37 cellular contexts compared by ENCODE assay signal in the genomic region with DNA sequence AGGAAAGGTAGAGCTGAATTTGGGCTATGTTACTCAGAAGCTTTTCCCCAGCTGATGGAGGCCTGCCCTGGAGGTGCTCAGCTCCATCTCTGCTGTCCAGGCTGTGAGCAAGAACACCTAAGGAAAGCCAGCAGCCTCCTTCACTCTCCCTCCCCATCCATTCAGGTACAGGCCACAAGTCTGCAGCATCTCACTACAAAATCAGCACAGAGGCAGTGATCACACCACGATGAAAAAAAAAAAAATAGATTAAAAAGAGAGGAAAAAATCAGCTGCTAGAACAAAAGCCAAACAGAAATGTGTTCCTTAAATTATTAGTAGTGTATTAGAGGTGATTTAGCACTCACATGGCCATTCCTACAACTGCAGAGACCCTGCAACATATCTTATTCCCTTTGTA.
"Had no signal": no experiment of that assay in that cellular context is flagged by ENCODE, and none has a peak within 500 bp of the region (broad histone marks: within the 10 kb centered on the region; RNA-seq: fewer than 3 reads in every experiment).

No MANE protein-coding gene starts in this region.

- DNase-seq: activated B cell treated with CpG ODN at 0.5 μM for 24 hours; activated CD4-positive, alpha-beta memory T cell treated with anti-CD3 and anti-CD28 coated beads for 36 hours; activated CD4-positive, alpha-beta T cell treated with anti-CD3 and anti-CD28 coated beads for 4 hours; activated CD4-positive, alpha-beta T cell treated with anti-CD3 and anti-CD28 coated beads, Interleukin-2, amount 50 U/mL, for 1 hour; activated CD4-positive, CD25-positive, alpha-beta regulatory T cell treated with anti-CD3 and anti-CD28 coated beads, Interleukin-2, amount 50 U/mL, for 72 hours; activated CD8-positive, alpha-beta memory T cell treated with anti-CD3 and anti-CD28 coated beads, Interleukin-2, amount 50 U/mL, for 4 hours; activated gamma-delta T cell treated with Interleukin-2 at 50 U/mL for 16 hours; activated naive CD4-positive, alpha-beta T cell treated with anti-CD3 and anti-CD28 coated beads for 36 hours; activated T-cell treated with anti-CD3 and anti-CD28 coated beads for 4 hours; activated T-cell treated with anti-CD3 and anti-CD28 coated beads, Interleukin-2, amount 50 U/mL, for 4 hours; adrenal gland; body of pancreas; Kasumi-1; KG1; MG63; NCI-H1048; NCI-H146; NCI-H187; NCI-H2081; NCI-H2171 treated with DMSO at 0.1 percent for 48 hours; NCI-H2227 treated with DMSO at 0.1 percent for 48 hours; NCI-H446; NCI-H510A treated with DMSO at 0.1 percent for 48 hours; NCI-H526 treated with DMSO at 0.1 percent for 48 hours; NCI-H774; RPMI8226; SHP77 treated with DMSO at 0.1 percent for 48 hours; SK-N-SH had no signal

- H3K27me3 ChIP-seq: adrenal gland, body of pancreas had no signal

- H3K27ac ChIP-seq: adrenal gland, body of pancreas, breast epithelium, SJSA1 had no signal

- H3K4me3 Mint-ChIP-seq: activated B cell treated with CpG ODN at 0.5 μM for 24 hours; activated CD4-positive, alpha-beta memory T cell treated with anti-CD3 and anti-CD28 coated beads for 36 hours; activated naive CD4-positive, alpha-beta T cell treated with anti-CD3 and anti-CD28 coated beads for 36 hours; activated T-cell treated with anti-CD3 and anti-CD28 coated beads, Interleukin-2, amount 50 U/mL, for 4 hours; activated T-helper 1 cell treated with anti-CD3 and anti-CD28 coated beads, Interleukin-12 subunit alpha, Interleukin-12 subunit beta, Interleukin-2, Interleukin-4 antibody, amounts not matched to agents 30 ng/mL and 10 ng/mL and 1 ng/mL, durations not matched to agents 14 hours and 24 hours and 36 hours; T-helper 1 cell treated with Interleukin-12 subunit alpha and Interleukin-12 subunit beta and Interleukin-4 antibody, amounts not matched to agents 30 μg/mL and 1 μg/mL, for 36 hours; T-helper 2 cell treated with Interferon-gamma antibody and Interleukin-4, amounts not matched to agents 5 μg/mL and 100 μg/mL, for 36 hours had no signal

- H3K9me3 ChIP-seq: adrenal gland, body of pancreas, breast epithelium, MG63, SK-N-SH had no signal

- H3K9me2 ChIP-seq: SK-N-SH had no signal

- H3K9ac ChIP-seq: SK-N-SH had no signal

- H3K36me3 Mint-ChIP-seq: activated CD4-positive, alpha-beta memory T cell treated with anti-CD3 and anti-CD28 coated beads for 36 hours; activated naive CD4-positive, alpha-beta T cell treated with anti-CD3 and anti-CD28 coated beads, Interleukin-2, amount 50 U/mL, for 72 hours had no signal

- H3K27me3 Mint-ChIP-seq: activated B cell treated with CpG ODN at 0.5 μM for 24 hours had no signal

- H3K4me3 ChIP-seq: adrenal gland, body of pancreas, breast epithelium, MG63, SJSA1 had no signal

- H3K4me1 Mint-ChIP-seq: activated B cell treated with CpG ODN at 0.5 μM for 24 hours had no signal

- H3K4me2 ChIP-seq: SK-N-SH had no signal

- FAIRE-seq: astrocyte, TTC549 had no signal

- H3K27ac Mint-ChIP-seq: activated B cell treated with CpG ODN at 0.5 μM for 24 hours; activated CD4-positive, alpha-beta memory T cell treated with anti-CD3 and anti-CD28 coated beads for 36 hours; activated naive CD4-positive, alpha-beta T cell treated with anti-CD3 and anti-CD28 coated beads for 36 hours; activated naive CD4-positive, alpha-beta T cell treated with anti-CD3 and anti-CD28 coated beads, Interleukin-2, amount 50 U/mL, for 72 hours; activated T-helper 1 cell treated with anti-CD3 and anti-CD28 coated beads, Interleukin-12 subunit alpha, Interleukin-12 subunit beta, Interleukin-2, Interleukin-4 antibody, amounts not matched to agents 30 ng/mL and 10 ng/mL and 1 ng/mL, durations not matched to agents 14 hours and 24 hours and 36 hours; T-helper 1 cell treated with Interleukin-12 subunit alpha and Interleukin-12 subunit beta and Interleukin-4 antibody, amounts not matched to agents 30 μg/mL and 1 μg/mL, for 36 hours; T-helper 2 cell treated with Interferon-gamma antibody and Interleukin-4, amounts not matched to agents 5 μg/mL and 100 μg/mL, for 36 hours had no signal

- H3K9me3 Mint-ChIP-seq: activated B cell treated with CpG ODN at 0.5 μM for 24 hours; activated CD4-positive, alpha-beta memory T cell treated with anti-CD3 and anti-CD28 coated beads for 36 hours; activated naive CD4-positive, alpha-beta T cell treated with anti-CD3 and anti-CD28 coated beads for 36 hours; activated T-cell treated with anti-CD3 and anti-CD28 coated beads, Interleukin-2, amount 50 U/mL, for 4 hours; activated T-helper 1 cell treated with anti-CD3 and anti-CD28 coated beads, Interleukin-12 subunit alpha, Interleukin-12 subunit beta, Interleukin-2, Interleukin-4 antibody, amounts not matched to agents 30 ng/mL and 10 ng/mL and 1 ng/mL, durations not matched to agents 14 hours and 24 hours and 36 hours; T-helper 1 cell treated with Interleukin-12 subunit alpha and Interleukin-12 subunit beta and Interleukin-4 antibody, amounts not matched to agents 30 μg/mL and 1 μg/mL, for 36 hours; T-helper 2 cell treated with Interferon-gamma antibody and Interleukin-4, amounts not matched to agents 5 μg/mL and 100 μg/mL, for 36 hours had no signal

- H3K4me1 ChIP-seq: adrenal gland, body of pancreas, breast epithelium, SJSA1 had no signal

- ATAC-seq: activated naive CD4-positive, alpha-beta T cell treated with anti-CD3 and anti-CD28 coated beads, Interleukin-2, amount 50 U/mL, for 72 hours; activated T-cell treated with anti-CD3 and anti-CD28 coated beads, Interleukin-2, amount 50 U/mL, for 4 hours; body of pancreas; Panc1 had no signal

- H3K36me3 ChIP-seq: adrenal gland, breast epithelium, MG63, SJSA1 had no signal
